ENCODE assay signal across 27 cellular contexts in genomic region chr21:43965911-43966585, GRCh38.
"Had no signal": no experiment of that assay in that cellular context is flagged by ENCODE, and none has a peak within 500 bp of the region (broad histone marks: within the 10 kb centered on the region; RNA-seq: fewer than 3 reads in every experiment).

No MANE protein-coding gene starts in this region.

- H3K9me3 Mint-ChIP-seq: activated naive CD8-positive, alpha-beta T cell treated with anti-CD3 and anti-CD28 coated beads, Interleukin-2, amount 10 ng/mL, durations not matched to agents 7 days and 5 days; activated T-cell treated with anti-CD3 and anti-CD28 coated beads, Interleukin-2, amount 50 U/mL, for 24 hours; central memory CD8-positive, alpha-beta T cell; immature natural killer cell; natural killer cell had no signal

- ATAC-seq: foreskin keratinocyte, natural killer cell, right cardiac atrium, SK-N-SH treated with all-trans-retinoic acid at 6 μM for 48 hours, T-helper 17 cell had no signal

- H3K27me3 ChIP-seq: breast epithelium, esophagus muscularis mucosa, foreskin keratinocyte, heart left ventricle, spleen, testis, transverse colon had no signal

- H3K4me3 Mint-ChIP-seq: activated naive CD8-positive, alpha-beta T cell treated with anti-CD3 and anti-CD28 coated beads, Interleukin-2, amount 10 ng/mL, durations not matched to agents 7 days and 5 days; activated T-cell treated with anti-CD3 and anti-CD28 coated beads, Interleukin-2, amount 50 U/mL, for 24 hours; central memory CD8-positive, alpha-beta T cell; immature natural killer cell; natural killer cell; T-helper 17 cell had no signal

- H3K27ac ChIP-seq: breast epithelium, esophagus muscularis mucosa, foreskin keratinocyte, heart left ventricle, spleen, testis, transverse colon had no signal

- DNase-seq: activated CD4-positive, alpha-beta T cell treated with anti-CD3 and anti-CD28 coated beads for 4 hours; activated CD4-positive, alpha-beta T cell treated with anti-CD3 and anti-CD28 coated beads, Interleukin-2, amount 50 U/mL, for 4 hours; activated CD4-positive, CD25-positive, alpha-beta regulatory T cell; activated CD8-positive, alpha-beta memory T cell treated with anti-CD3 and anti-CD28 coated beads, Interleukin-2, amount 50 U/mL, for 48 hours; activated naive CD8-positive, alpha-beta T cell treated with anti-CD3 and anti-CD28 coated beads, Interleukin-2, amount 10 ng/mL, durations not matched to agents 7 days and 5 days; activated T-cell treated with anti-CD3 and anti-CD28 coated beads, Interleukin-2, amount 50 U/mL, for 24 hours; amygdala; dermis blood vessel endothelial cell; effector CD4-positive, alpha-beta T cell; foreskin keratinocyte; heart left ventricle; hypothalamus; immature natural killer cell; mesendoderm; natural killer cell; spleen; stimulated activated naive CD4-positive, alpha-beta T cell; T-helper 17 cell; T1000; testis; transverse colon had no signal

- H3K36me3 ChIP-seq: breast epithelium had no signal

- H3K9me3 ChIP-seq: breast epithelium, esophagus muscularis mucosa, heart left ventricle, spleen, testis, transverse colon had no signal

- H3K27me3 Mint-ChIP-seq: activated naive CD8-positive, alpha-beta T cell treated with anti-CD3 and anti-CD28 coated beads, Interleukin-2, amount 10 ng/mL, durations not matched to agents 7 days and 5 days; activated T-cell treated with anti-CD3 and anti-CD28 coated beads, Interleukin-2, amount 50 U/mL, for 24 hours; central memory CD8-positive, alpha-beta T cell; T-helper 17 cell had no signal

- H3K27ac Mint-ChIP-seq: activated naive CD8-positive, alpha-beta T cell treated with anti-CD3 and anti-CD28 coated beads, Interleukin-2, amount 10 ng/mL, durations not matched to agents 7 days and 5 days; immature natural killer cell; natural killer cell; T-helper 17 cell had no signal

- H3K4me1 Mint-ChIP-seq: natural killer cell had no signal

- H3K36me3 Mint-ChIP-seq: natural killer cell had no signal

- H3K4me3 ChIP-seq: breast epithelium, esophagus muscularis mucosa, heart left ventricle, lung, spleen, testis, transverse colon had no signal

- H3K4me1 ChIP-seq: breast epithelium, esophagus muscularis mucosa, foreskin keratinocyte, heart left ventricle, spleen, testis, transverse colon had no signal
